In genomic region chr22:36584666-36585065, GRCh38 we compare ENCODE assay signal across 16 cellular contexts. TPM values are rescaled to one million over a fixed set of nuclear protein-coding genes. Genes with fewer than 3 reads are reported as not detected.
DNase-seq lines count a peak whose midpoint lies in the region; ATAC-seq and TF ChIP-seq lines count a peak whose summit lies in the region.
"Had no signal": no experiment of that assay in that cellular context is flagged by ENCODE, and none has a peak within 500 bp of the region (broad histone marks: within the 10 kb centered on the region; RNA-seq: fewer than 3 reads in every experiment).

No MANE protein-coding gene starts in this region.

- no peak overlapping the region for H3K27ac ChIP-seq in endodermal cell (ENCODE audit: low read depth, low read length)
- H3K27ac ChIP-seq in aorta (ENCODE audit: low read depth in 1 of 2, low read length in 2 of 2): no peak overlapping the region
- H3K27ac ChIP-seq: C4-2B had no signal

- H3K9ac ChIP-seq in endodermal cell (ENCODE audit: extremely low read depth, low read length, poor library complexity, severe bottlenecking): no peak overlapping the region

- no peak overlapping the region for H3K4me3 Mint-ChIP-seq in endodermal cell
- H3K4me3 Mint-ChIP-seq: CD4-positive, alpha-beta memory T cell; GM23338 had no signal

- DNase-seq in NCI-H82 (lab: John Stamatoyannopoulos, UW): peak; percentile 77
- DNase-seq in NCI-H82 treated with DMSO at 0.1 percent for 48 hours (lab: John Stamatoyannopoulos, UW; ENCODE audit: unreplicated experiment): no peak
- peak; percentile 87 to 94 for DNase-seq in NCI-H524 (lab: John Stamatoyannopoulos, UW)
- DNase-seq in endodermal cell: peak; percentile 40
- peak; percentile 15 to 69 for DNase-seq in aorta
- no peak for DNase-seq in DMS153 treated with DMSO at 0.1 percent for 48 hours (lab: John Stamatoyannopoulos, UW; ENCODE audit: unreplicated experiment)
- DNase-seq in HUDEP-2 (lab: John Stamatoyannopoulos, UW; ENCODE audit: unreplicated experiment in 76 of 76): no peak
- no peak for DNase-seq in SIG-M5 (lab: John Stamatoyannopoulos, UW)
- DNase-seq: 8988T; AML-193; CD4-positive, alpha-beta memory T cell; H7; IMR-90; KBM-7 had no signal

- no peak for TF ChIP-seq CTCF in endodermal cell (conservative IDR thresholded peaks at IDR 0.05)

- no peaks in the 10 kb centered on the region for H3K36me3 ChIP-seq in endodermal cell (ENCODE audit: control insufficient read depth, insufficient read depth, low read length)
- no peaks in the 10 kb centered on the region for H3K36me3 ChIP-seq in aorta (ENCODE audit: control insufficient read depth in 1 of 2, insufficient read depth in 2 of 2, low read length in 1 of 2)

- H3K27me3 ChIP-seq in endodermal cell (ENCODE audit: control insufficient read depth, insufficient read depth, low read length, poor library complexity, severe bottlenecking): no peaks in the 10 kb centered on the region
- H3K27me3 ChIP-seq in aorta (ENCODE audit: control insufficient read depth in 1 of 2, insufficient read depth in 2 of 2, low read length in 1 of 2): no peaks in the 10 kb centered on the region

- H3K27ac Mint-ChIP-seq in endodermal cell: no peak overlapping the region
- H3K27ac Mint-ChIP-seq: CD4-positive, alpha-beta memory T cell; GM23338 had no signal

- no peaks in the 10 kb centered on the region for H3K4me1 ChIP-seq in endodermal cell (ENCODE audit: control insufficient read depth, insufficient read depth, low read length)
- no peaks in the 10 kb centered on the region for H3K4me1 ChIP-seq in aorta (ENCODE audit: control insufficient read depth in 1 of 2, insufficient read depth in 2 of 2, low read length in 2 of 2)

- H3K36me3 Mint-ChIP-seq in endodermal cell (ENCODE audit: low read depth): no peaks in the 10 kb centered on the region

- H3K27me3 Mint-ChIP-seq in endodermal cell (ENCODE audit: insufficient read depth): peaks cover 8% of the 10 kb centered on the region

- H3K9me3 ChIP-seq in endodermal cell (ENCODE audit: control insufficient read depth, low read length) (peaks cover 17% of the 10 kb centered on the region), aorta (ENCODE audit: control insufficient read depth, low read length) (no peaks in the 10 kb centered on the region)

- intact Hi-C loops in aorta (cut with DNase I): no loop called here

- peaks cover 17% of the 10 kb centered on the region for H3K9me3 Mint-ChIP-seq in endodermal cell

- no peak overlapping the region for H3K4me3 ChIP-seq in endodermal cell (ENCODE audit: low read length)
- no peak overlapping the region for H3K4me3 ChIP-seq in aorta (ENCODE audit: low read length in 2 of 2)
- H3K4me3 ChIP-seq: GM23338 had no signal

- no peak for ATAC-seq in aorta (ENCODE audit: low FRiP score)
- ATAC-seq: GM23338 had no signal

- 89 to 100% methylated on average over 4 to 6 of the region's 6 CpGs for WGBS in endodermal cell (ENCODE audit: insufficient coverage in 1 of 2, insufficient read length in 1 of 2), 2 experiments
- 61 to 67% methylated on average over 6 of the region's 6 CpGs for WGBS in aorta, 2 donors

- H3K4me1 Mint-ChIP-seq in endodermal cell: peaks cover 2% of the 10 kb centered on the region

RNA-seq across cellular contexts. Expression of gene EIF3D, which starts 55.7 kb away (rescaled TPM):
- 100 to 1,000 TPM; 157 to 196 TPM for total RNA-seq in endodermal cell
- 158 TPM for polyA plus RNA-seq in endodermal cell (2013, experiment 1 of 2)
- 164 TPM for polyA plus RNA-seq in endodermal cell (2013, experiment 2 of 2)
- 100 to 1,000 TPM; 122 to 146 TPM for total RNA-seq in aorta
- polyA plus RNA-seq in aorta: 100 to 1,000 TPM; 157 to 236 TPM

Comparison
In these comparisons a context has a peak if more than half of its experiments do, and no peak if none do; other contexts are left out.
1. DNase-seq: peak in NCI-H82 (single experiment), NCI-H524 (2 of 2), endodermal cell (single experiment) and aorta (2 of 2); none in NCI-H82 treated with DMSO at 0.1 percent for 48 hours (single experiment), DMS153 treated with DMSO at 0.1 percent for 48 hours (single experiment), HUDEP-2 (0 of 76) and SIG-M5 (single experiment).